ENCODE assay signal across 12 cellular contexts in the genomic region with DNA sequence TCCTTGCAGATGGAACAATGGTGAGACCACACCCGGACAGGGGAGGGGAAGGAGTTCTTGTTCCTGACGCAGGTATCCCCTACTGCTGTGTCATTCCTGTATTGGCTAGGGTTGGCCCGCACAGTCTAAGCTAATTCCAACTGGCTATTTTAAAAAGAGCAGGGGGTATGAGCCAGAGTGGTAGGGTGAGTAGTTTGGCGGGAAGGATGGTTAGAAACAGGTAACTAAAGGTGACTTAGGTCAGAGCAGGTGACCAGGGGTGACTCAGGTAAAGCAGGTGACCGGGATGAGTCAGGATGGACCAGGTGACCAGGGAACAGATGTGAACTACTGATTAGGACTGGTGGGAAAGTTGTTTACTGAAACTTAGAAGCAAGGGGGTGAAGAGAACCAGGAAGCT. TPM values are rescaled to one million over a fixed set of nuclear protein-coding genes. Genes with fewer than 3 reads are reported as not detected.
DNase-seq lines count a peak whose midpoint lies in the region; ATAC-seq and TF ChIP-seq lines count a peak whose summit lies in the region.
"Had no signal": no experiment of that assay in that cellular context is flagged by ENCODE, and none has a peak within 500 bp of the region (broad histone marks: within the 10 kb centered on the region; RNA-seq: fewer than 3 reads in every experiment).

No MANE protein-coding gene starts in this region.

- intact Hi-C loops in colonic mucosa (cut with DNase I) (no loop called here), vagina (cut with DNase I) (no loop called here)

- POLR2A ChIA-PET in naive thymus-derived CD8-positive, alpha-beta T cell (lab: Charles Lee) = no interaction called here

- peak overlapping the region in 1 of 10 donors; percentile 7 for H3K4me3 Mint-ChIP-seq in naive thymus-derived CD8-positive, alpha-beta T cell
- H3K4me3 Mint-ChIP-seq: CD14-positive monocyte had no signal

- H3K4me1 Mint-ChIP-seq in naive thymus-derived CD8-positive, alpha-beta T cell = peaks cover 26 to 56% (median 53%) of the 10 kb centered on the region in 4 donors

- no peaks in the 10 kb centered on the region for H3K27me3 Mint-ChIP-seq in naive thymus-derived CD8-positive, alpha-beta T cell

- peaks cover 62% of the 10 kb centered on the region for H3K4me1 ChIP-seq in HUES6 (ENCODE audit: control insufficient read depth, insufficient read depth, low read length)
- no peaks in the 10 kb centered on the region for H3K4me1 ChIP-seq in colonic mucosa
- H3K4me1 ChIP-seq in vagina = peaks cover 41% of the 10 kb centered on the region

- no peak for TF ChIP-seq POLR2A in vagina (IDR thresholded peaks at IDR 0.05)

- H3K27ac ChIP-seq in HUES6 (ENCODE audit: low read depth, low read length) (peak overlapping the region; percentile 76; the same call in 1 of the 2 replicates), colonic mucosa (no peak overlapping the region), vagina (no peak overlapping the region)
- H3K27ac ChIP-seq: brain microvascular endothelial cell had no signal

- H3K9ac ChIP-seq in HUES6 (ENCODE audit: low read length) (peak overlapping the region; percentile 50), colonic mucosa (ENCODE audit: low read depth in 2 of 2, low read length in 2 of 2) (no peak overlapping the region)

- H3K4me3 ChIP-seq in HUES6 (ENCODE audit: low read depth, low read length) = no peak overlapping the region
- no peak overlapping the region for H3K4me3 ChIP-seq in colonic mucosa
- no peak overlapping the region for H3K4me3 ChIP-seq in vagina
- H3K4me3 ChIP-seq: MG63 had no signal

- H3K36me3 ChIP-seq in HUES6 (ENCODE audit: control insufficient read depth, insufficient read depth, low read length) (peaks cover 26% of the 10 kb centered on the region), colonic mucosa (no peaks in the 10 kb centered on the region), vagina (peaks cover 0 to 8% of the 10 kb centered on the region in 2 donors)
- H3K36me3 ChIP-seq: brain microvascular endothelial cell had no signal

- H3K9me3 Mint-ChIP-seq in naive thymus-derived CD8-positive, alpha-beta T cell = no peaks in the 10 kb centered on the region
- H3K9me3 Mint-ChIP-seq: CD14-positive monocyte had no signal

- H3K27ac Mint-ChIP-seq in naive thymus-derived CD8-positive, alpha-beta T cell = peak overlapping the region in 9 of 10 donors; percentile 13 to 90 (median 55)

- no peak for TF ChIP-seq CTCF in colonic mucosa (IDR thresholded peaks at IDR 0.05)
- no peak for TF ChIP-seq CTCF in vagina (IDR thresholded peaks at IDR 0.05)

- peak; percentile 7 for DNase-seq in COLO668 (lab: John Stamatoyannopoulos, UW; ENCODE audit: unreplicated experiment)
- DNase-seq in colonic mucosa = peak; percentile 29
- no peak for DNase-seq in naive thymus-derived CD8-positive, alpha-beta T cell
- no peak for DNase-seq in foreskin melanocyte
- DNase-seq in T1000 (lab: John Stamatoyannopoulos, UW) = no peak
- DNase-seq in vagina (ENCODE audit: extremely low spot score in 2 of 2) = no peak
- DNase-seq in 8988T = no peak
- DNase-seq: brain microvascular endothelial cell; MG63; stimulated activated CD4-positive, alpha-beta T cell treated with anti-CD3 and anti-CD28 coated beads, Interleukin-4, amount 100 ng/mL, for 4 hours had no signal

- H3K36me3 Mint-ChIP-seq in naive thymus-derived CD8-positive, alpha-beta T cell = peaks cover 0 to 34% (median 4%) of the 10 kb centered on the region in 3 donors

- no peaks in the 10 kb centered on the region for H3K9me3 ChIP-seq in HUES6 (ENCODE audit: control insufficient read depth, insufficient read depth, low read depth, low read length)
- no peaks in the 10 kb centered on the region for H3K9me3 ChIP-seq in colonic mucosa
- no peaks in the 10 kb centered on the region for H3K9me3 ChIP-seq in vagina
- H3K9me3 ChIP-seq: MG63 had no signal

- no peak for ATAC-seq in naive thymus-derived CD8-positive, alpha-beta T cell

- H3K27me3 ChIP-seq in HUES6 (ENCODE audit: control insufficient read depth, insufficient read depth, low read length) (no peaks in the 10 kb centered on the region), colonic mucosa (no peaks in the 10 kb centered on the region), vagina (no peaks in the 10 kb centered on the region)
- H3K27me3 ChIP-seq: brain microvascular endothelial cell, MG63 had no signal

RNA-seq across cellular contexts. Expression of a gene that starts 58.0 kb away (rescaled TPM):
- 10 to 100 TPM; 30.6 to 56.4 TPM for total RNA-seq in colonic mucosa
- 10 to 100 TPM; 74.0 to 87.7 TPM for total RNA-seq in naive thymus-derived CD8-positive, alpha-beta T cell
- 10 to 100 TPM; 22.4 to 24.0 (median 23.3) TPM for polyA plus RNA-seq in naive thymus-derived CD8-positive, alpha-beta T cell
- 41.5 TPM for total RNA-seq in vagina

Comparison
In these comparisons a context has a peak if more than half of its experiments do, and no peak if none do; other contexts are left out.
1. DNase-seq: peak in COLO668 (single experiment) and colonic mucosa (single experiment); none in naive thymus-derived CD8-positive, alpha-beta T cell (0 of 10), foreskin melanocyte (single experiment), T1000 (single experiment), vagina (0 of 2) and 8988T (single experiment).